1 cellular context compared by ENCODE assay signal in the genomic region with DNA sequence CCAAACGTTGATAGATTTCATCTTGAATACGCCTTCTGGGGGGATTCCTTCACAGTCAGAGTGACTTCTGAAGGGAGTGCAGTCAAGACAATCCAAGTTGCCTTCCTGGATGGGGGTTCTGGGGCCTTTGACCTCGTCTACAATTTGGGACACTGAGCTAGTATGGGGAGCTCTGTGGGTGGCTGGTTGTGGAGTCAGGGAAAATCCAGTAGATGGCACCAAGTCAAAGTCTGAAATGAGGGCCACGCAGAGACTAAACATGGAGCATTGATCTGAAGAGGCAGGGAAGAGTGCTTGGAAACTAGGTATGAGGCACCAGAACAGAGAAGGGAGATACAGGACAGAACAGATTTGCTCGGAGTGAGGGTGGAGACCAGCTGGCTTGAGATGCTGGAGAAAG.
A peak's percentile ranks its signal among the peaks of the same experiment; 100 is the strongest.
TF ChIP-seq lines count a peak whose summit lies in the region.

No MANE protein-coding gene starts in this region.

TF ChIP-seq in HepG2, 621 proteins besides CTCF, POLR2A, EP300 and RAD21 (continued from another document):
- TF ChIP-seq, protein P1, sequence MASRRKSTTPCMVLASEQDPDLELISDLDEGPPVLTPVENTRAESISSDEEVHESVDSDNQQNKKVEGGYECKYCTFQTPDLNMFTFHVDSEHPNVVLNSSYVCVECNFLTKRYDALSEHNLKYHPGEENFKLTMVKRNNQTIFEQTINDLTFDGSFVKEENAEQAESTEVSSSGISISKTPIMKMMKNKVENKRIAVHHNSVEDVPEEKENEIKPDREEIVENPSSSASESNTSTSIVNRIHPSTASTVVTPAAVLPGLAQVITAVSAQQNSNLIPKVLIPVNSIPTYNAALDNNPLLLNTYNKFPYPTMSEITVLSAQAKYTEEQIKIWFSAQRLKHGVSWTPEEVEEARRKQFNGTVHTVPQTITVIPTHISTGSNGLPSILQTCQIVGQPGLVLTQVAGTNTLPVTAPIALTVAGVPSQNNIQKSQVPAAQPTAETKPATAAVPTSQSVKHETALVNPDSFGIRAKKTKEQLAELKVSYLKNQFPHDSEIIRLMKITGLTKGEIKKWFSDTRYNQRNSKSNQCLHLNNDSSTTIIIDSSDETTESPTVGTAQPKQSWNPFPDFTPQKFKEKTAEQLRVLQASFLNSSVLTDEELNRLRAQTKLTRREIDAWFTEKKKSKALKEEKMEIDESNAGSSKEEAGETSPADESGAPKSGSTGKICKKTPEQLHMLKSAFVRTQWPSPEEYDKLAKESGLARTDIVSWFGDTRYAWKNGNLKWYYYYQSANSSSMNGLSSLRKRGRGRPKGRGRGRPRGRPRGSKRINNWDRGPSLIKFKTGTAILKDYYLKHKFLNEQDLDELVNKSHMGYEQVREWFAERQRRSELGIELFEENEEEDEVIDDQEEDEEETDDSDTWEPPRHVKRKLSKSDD (CRISPR knock-in tag; IDR thresholded peaks at IDR 0.05; ENCODE audit: low read depth): no peak
- TF ChIP-seq SMC3 (IDR thresholded peaks at IDR 0.05; ENCODE audit: low read length) (peak; percentile 79), ZNF564 (CRISPR knock-in tag; IDR thresholded peaks at IDR 0.05) (no peak), SIX1 (CRISPR knock-in tag; IDR thresholded peaks at IDR 0.05; ENCODE audit: borderline replicate concordance) (no peak), MIXL1 (CRISPR knock-in tag; IDR thresholded peaks at IDR 0.05) (0 out of 2 replicates have a peak, but pooled peaks have one; percentile 29), KDM5A (IDR thresholded peaks at IDR 0.05; ENCODE audit: borderline replicate concordance, low read length) (no peak), NR1H2 (CRISPR knock-in tag; IDR thresholded peaks at IDR 0.05; ENCODE audit: borderline replicate concordance, low read depth) (no peak), BORCS8-MEF2B (CRISPR knock-in tag; IDR thresholded peaks at IDR 0.05) (peak; percentile 41; the same call in 1 of the 2 replicates), ZNF230 (CRISPR knock-in tag; IDR thresholded peaks at IDR 0.05) (peak; percentile 68; the same call in 1 of the 2 replicates), ZNF644 (CRISPR knock-in tag; IDR thresholded peaks at IDR 0.05; ENCODE audit: low read depth) (0 out of 2 replicates have a peak, but pooled peaks have one; percentile 18), ZNF501 (CRISPR knock-in tag; IDR thresholded peaks at IDR 0.05) (peak; percentile 59; the same call in 1 of the 2 replicates), LCORL (IDR thresholded peaks at IDR 0.05) (no peak), LCORL (CRISPR knock-in tag; IDR thresholded peaks at IDR 0.05) (0 out of 2 replicates have a peak, but pooled peaks have one; percentile 17), ZNF546 (CRISPR knock-in tag; conservative IDR thresholded peaks at IDR 0.05) (no peak), ZNF782 (CRISPR knock-in tag; IDR thresholded peaks at IDR 0.05; ENCODE audit: borderline replicate concordance) (0 out of 2 replicates have a peak, but pooled peaks have one; percentile 29), KDM4B (CRISPR knock-in tag; IDR thresholded peaks at IDR 0.05) (no peak), ZMYM4 (CRISPR knock-in tag; IDR thresholded peaks at IDR 0.05) (peak; percentile 37; the same call in 1 of the 2 replicates), RXRB (CRISPR knock-in tag; IDR thresholded peaks at IDR 0.05; ENCODE audit: borderline replicate concordance) (no peak), ZNF136 (CRISPR knock-in tag; IDR thresholded peaks at IDR 0.05; ENCODE audit: low read depth) (no peak), NFIB (CRISPR knock-in tag; IDR thresholded peaks at IDR 0.05; ENCODE audit: borderline replicate concordance) (no peak), TARDBP (CRISPR knock-in tag; IDR thresholded peaks at IDR 0.05) (0 out of 2 replicates have a peak, but pooled peaks have one; percentile 25)
- TF ChIP-seq, protein P2, sequence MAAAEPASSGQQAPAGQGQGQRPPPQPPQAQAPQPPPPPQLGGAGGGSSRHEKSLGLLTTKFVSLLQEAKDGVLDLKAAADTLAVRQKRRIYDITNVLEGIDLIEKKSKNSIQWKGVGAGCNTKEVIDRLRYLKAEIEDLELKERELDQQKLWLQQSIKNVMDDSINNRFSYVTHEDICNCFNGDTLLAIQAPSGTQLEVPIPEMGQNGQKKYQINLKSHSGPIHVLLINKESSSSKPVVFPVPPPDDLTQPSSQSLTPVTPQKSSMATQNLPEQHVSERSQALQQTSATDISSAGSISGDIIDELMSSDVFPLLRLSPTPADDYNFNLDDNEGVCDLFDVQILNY (CRISPR knock-in tag; conservative IDR thresholded peaks at IDR 0.05): no peak
- TF ChIP-seq, protein P3, sequence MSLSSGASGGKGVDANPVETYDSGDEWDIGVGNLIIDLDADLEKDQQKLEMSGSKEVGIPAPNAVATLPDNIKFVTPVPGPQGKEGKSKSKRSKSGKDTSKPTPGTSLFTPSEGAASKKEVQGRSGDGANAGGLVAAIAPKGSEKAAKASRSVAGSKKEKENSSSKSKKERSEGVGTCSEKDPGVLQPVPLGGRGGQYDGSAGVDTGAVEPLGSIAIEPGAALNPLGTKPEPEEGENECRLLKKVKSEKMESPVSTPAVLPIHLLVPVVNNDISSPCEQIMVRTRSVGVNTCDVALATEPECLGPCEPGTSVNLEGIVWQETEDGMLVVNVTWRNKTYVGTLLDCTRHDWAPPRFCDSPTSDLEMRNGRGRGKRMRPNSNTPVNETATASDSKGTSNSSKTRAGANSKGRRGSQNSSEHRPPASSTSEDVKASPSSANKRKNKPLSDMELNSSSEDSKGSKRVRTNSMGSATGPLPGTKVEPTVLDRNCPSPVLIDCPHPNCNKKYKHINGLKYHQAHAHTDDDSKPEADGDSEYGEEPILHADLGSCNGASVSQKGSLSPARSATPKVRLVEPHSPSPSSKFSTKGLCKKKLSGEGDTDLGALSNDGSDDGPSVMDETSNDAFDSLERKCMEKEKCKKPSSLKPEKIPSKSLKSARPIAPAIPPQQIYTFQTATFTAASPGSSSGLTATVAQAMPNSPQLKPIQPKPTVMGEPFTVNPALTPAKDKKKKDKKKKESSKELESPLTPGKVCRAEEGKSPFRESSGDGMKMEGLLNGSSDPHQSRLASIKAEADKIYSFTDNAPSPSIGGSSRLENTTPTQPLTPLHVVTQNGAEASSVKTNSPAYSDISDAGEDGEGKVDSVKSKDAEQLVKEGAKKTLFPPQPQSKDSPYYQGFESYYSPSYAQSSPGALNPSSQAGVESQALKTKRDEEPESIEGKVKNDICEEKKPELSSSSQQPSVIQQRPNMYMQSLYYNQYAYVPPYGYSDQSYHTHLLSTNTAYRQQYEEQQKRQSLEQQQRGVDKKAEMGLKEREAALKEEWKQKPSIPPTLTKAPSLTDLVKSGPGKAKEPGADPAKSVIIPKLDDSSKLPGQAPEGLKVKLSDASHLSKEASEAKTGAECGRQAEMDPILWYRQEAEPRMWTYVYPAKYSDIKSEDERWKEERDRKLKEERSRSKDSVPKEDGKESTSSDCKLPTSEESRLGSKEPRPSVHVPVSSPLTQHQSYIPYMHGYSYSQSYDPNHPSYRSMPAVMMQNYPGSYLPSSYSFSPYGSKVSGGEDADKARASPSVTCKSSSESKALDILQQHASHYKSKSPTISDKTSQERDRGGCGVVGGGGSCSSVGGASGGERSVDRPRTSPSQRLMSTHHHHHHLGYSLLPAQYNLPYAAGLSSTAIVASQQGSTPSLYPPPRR (CRISPR knock-in tag; IDR thresholded peaks at IDR 0.05; ENCODE audit: borderline replicate concordance): no peak
- TF ChIP-seq, protein P4, sequence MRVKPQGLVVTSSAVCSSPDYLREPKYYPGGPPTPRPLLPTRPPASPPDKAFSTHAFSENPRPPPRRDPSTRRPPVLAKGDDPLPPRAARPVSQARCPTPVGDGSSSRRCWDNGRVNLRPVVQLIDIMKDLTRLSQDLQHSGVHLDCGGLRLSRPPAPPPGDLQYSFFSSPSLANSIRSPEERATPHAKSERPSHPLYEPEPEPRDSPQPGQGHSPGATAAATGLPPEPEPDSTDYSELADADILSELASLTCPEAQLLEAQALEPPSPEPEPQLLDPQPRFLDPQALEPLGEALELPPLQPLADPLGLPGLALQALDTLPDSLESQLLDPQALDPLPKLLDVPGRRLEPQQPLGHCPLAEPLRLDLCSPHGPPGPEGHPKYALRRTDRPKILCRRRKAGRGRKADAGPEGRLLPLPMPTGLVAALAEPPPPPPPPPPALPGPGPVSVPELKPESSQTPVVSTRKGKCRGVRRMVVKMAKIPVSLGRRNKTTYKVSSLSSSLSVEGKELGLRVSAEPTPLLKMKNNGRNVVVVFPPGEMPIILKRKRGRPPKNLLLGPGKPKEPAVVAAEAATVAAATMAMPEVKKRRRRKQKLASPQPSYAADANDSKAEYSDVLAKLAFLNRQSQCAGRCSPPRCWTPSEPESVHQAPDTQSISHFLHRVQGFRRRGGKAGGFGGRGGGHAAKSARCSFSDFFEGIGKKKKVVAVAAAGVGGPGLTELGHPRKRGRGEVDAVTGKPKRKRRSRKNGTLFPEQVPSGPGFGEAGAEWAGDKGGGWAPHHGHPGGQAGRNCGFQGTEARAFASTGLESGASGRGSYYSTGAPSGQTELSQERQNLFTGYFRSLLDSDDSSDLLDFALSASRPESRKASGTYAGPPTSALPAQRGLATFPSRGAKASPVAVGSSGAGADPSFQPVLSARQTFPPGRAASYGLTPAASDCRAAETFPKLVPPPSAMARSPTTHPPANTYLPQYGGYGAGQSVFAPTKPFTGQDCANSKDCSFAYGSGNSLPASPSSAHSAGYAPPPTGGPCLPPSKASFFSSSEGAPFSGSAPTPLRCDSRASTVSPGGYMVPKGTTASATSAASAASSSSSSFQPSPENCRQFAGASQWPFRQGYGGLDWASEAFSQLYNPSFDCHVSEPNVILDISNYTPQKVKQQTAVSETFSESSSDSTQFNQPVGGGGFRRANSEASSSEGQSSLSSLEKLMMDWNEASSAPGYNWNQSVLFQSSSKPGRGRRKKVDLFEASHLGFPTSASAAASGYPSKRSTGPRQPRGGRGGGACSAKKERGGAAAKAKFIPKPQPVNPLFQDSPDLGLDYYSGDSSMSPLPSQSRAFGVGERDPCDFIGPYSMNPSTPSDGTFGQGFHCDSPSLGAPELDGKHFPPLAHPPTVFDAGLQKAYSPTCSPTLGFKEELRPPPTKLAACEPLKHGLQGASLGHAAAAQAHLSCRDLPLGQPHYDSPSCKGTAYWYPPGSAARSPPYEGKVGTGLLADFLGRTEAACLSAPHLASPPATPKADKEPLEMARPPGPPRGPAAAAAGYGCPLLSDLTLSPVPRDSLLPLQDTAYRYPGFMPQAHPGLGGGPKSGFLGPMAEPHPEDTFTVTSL (CRISPR knock-in tag; IDR thresholded peaks at IDR 0.05; ENCODE audit: borderline replicate concordance): no peak
- TF ChIP-seq, protein P5, sequence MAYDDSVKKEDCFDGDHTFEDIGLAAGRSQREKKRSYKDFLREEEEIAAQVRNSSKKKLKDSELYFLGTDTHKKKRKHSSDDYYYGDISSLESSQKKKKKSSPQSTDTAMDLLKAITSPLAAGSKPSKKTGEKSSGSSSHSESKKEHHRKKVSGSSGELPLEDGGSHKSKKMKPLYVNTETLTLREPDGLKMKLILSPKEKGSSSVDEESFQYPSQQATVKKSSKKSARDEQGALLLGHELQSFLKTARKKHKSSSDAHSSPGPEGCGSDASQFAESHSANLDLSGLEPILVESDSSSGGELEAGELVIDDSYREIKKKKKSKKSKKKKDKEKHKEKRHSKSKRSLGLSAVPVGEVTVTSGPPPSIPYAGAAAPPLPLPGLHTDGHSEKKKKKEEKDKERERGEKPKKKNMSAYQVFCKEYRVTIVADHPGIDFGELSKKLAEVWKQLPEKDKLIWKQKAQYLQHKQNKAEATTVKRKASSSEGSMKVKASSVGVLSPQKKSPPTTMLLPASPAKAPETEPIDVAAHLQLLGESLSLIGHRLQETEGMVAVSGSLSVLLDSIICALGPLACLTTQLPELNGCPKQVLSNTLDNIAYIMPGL (CRISPR knock-in tag; IDR thresholded peaks at IDR 0.05; ENCODE audit: borderline replicate concordance in 1 of 2, low read depth in 1 of 2): 0 out of 4 replicates have a peak, but pooled peaks of 1 of the 2 experiments have one; percentile 25
